ENCODE assay signal across 10 cellular contexts in genomic region chr3:53194218-53195065, GRCh38. TPM values are rescaled to one million over a fixed set of nuclear protein-coding genes. Genes with fewer than 3 reads are reported as not detected.
A peak's percentile ranks its signal among the peaks of the same experiment; 100 is the strongest.
DNase-seq lines count a peak whose midpoint lies in the region; ATAC-seq and TF ChIP-seq lines count a peak whose summit lies in the region.
"Had no signal": no experiment of that assay in that cellular context is flagged by ENCODE, and none has a peak within 500 bp of the region (broad histone marks: within the 10 kb centered on the region; RNA-seq: fewer than 3 reads in every experiment).

No MANE protein-coding gene starts in this region.

- POLR2A ChIA-PET in MCF 10A (lab: Yijun Ruan, JAX) = interaction anchor here (1.2 to 2.5 kb wide), 3 partner anchors 13 to 80 kb away, joined by 3 to 12 read pairs (median 3); no protein-coding TSS in a partner anchor

- H3K4me1 ChIP-seq in breast epithelium (peaks cover 0 to 5% of the 10 kb centered on the region in 2 donors), body of pancreas (peaks cover 14% of the 10 kb centered on the region)
- peaks cover 3% of the 10 kb centered on the region for H3K4me1 ChIP-seq in effector memory CD4-positive, alpha-beta T cell (ENCODE audit: control insufficient read depth, insufficient read depth, low read length, poor library complexity, severe bottlenecking)

- peak; percentile 31 for ATAC-seq in body of pancreas
- ATAC-seq in GM19324 (IDR thresholded peaks at IDR 0.05; ENCODE audit: low FRiP score, unreplicated experiment) = no peak

- TF ChIP-seq CTCF in MCF 10A (IDR thresholded peaks at IDR 0.05; ENCODE audit: unreplicated experiment) (no peak), breast epithelium (IDR thresholded peaks at IDR 0.05) (no peak), body of pancreas (IDR thresholded peaks at IDR 0.05) (no peak)

- no peak overlapping the region for H3K4me3 Mint-ChIP-seq in MCF 10A (ENCODE audit: unreplicated experiment)
- H3K4me3 Mint-ChIP-seq: activated naive CD8-positive, alpha-beta T cell treated with anti-CD3 and anti-CD28 coated beads, Interleukin-2, amount 10 ng/mL, durations not matched to agents 7 days and 5 days; mesothelial cell of epicardium had no signal

- H3K4me1 Mint-ChIP-seq in MCF 10A (ENCODE audit: insufficient read depth, unreplicated experiment) = no peaks in the 10 kb centered on the region

- H3K36me3 ChIP-seq in breast epithelium = no peaks in the 10 kb centered on the region
- H3K36me3 ChIP-seq in body of pancreas (replicated peaks in 1 of 2; ENCODE audit: insufficient read depth in 1 of 2, low read depth in 2 of 2) = peaks cover 5 to 9% of the 10 kb centered on the region in 2 donors
- H3K36me3 ChIP-seq in effector memory CD4-positive, alpha-beta T cell (ENCODE audit: control insufficient read depth, insufficient read depth, low read length) = peaks cover 17% of the 10 kb centered on the region

- H3K27ac ChIP-seq in breast epithelium (peak overlapping the region in 1 of 2 donors; percentile 52), body of pancreas (no peak overlapping the region)
- no peak overlapping the region for H3K27ac ChIP-seq in effector memory CD4-positive, alpha-beta T cell (ENCODE audit: insufficient read depth, low read length, poor library complexity, severe bottlenecking)

- DNase-seq in MCF 10A (ENCODE audit: unreplicated experiment) (peak; percentile 6), breast epithelium (ENCODE audit: low spot score in 2 of 2) (no peak), body of pancreas (peak in 3 of 4 donors; percentile 46 to 60 (median 50)), kidney glomerular epithelial cell (lab: John Stamatoyannopoulos, UW) (peak; percentile 64), DMS153 treated with DMSO at 0.1 percent for 48 hours (lab: John Stamatoyannopoulos, UW; ENCODE audit: unreplicated experiment) (no peak), GF-D8 (lab: John Stamatoyannopoulos, UW) (no peak)
- no peak for DNase-seq in effector memory CD4-positive, alpha-beta T cell
- DNase-seq: activated naive CD8-positive, alpha-beta T cell treated with anti-CD3 and anti-CD28 coated beads, Interleukin-2, amount 10 ng/mL, durations not matched to agents 7 days and 5 days had no signal

- no peaks in the 10 kb centered on the region for H3K9me3 Mint-ChIP-seq in MCF 10A (ENCODE audit: unreplicated experiment)
- H3K9me3 Mint-ChIP-seq: activated naive CD8-positive, alpha-beta T cell treated with anti-CD3 and anti-CD28 coated beads, Interleukin-2, amount 10 ng/mL, durations not matched to agents 7 days and 5 days; mesothelial cell of epicardium had no signal

- intact Hi-C loops in MCF 10A (cut with micrococcal nuclease) (no loop called here), breast epithelium (cut with DNase I; ENCODE audit: low total_unique reads) (loop anchor here (5.0 kb wide), 1 partner anchor 82 kb away; no protein-coding TSS in a partner anchor), body of pancreas (cut with DNase I) (loop anchor here (5.0 kb wide), 1 partner anchor 82 kb away; no protein-coding TSS in a partner anchor)

- WGBS in body of pancreas, 2 donors = 67 to 80% methylated on average over 11 to 14 of the region's 14 CpGs

- no TSS peak for BruUV-seq in MCF 10A (replicated peaks; lab: Mats Ljungman, UMichigan)

- no peaks in the 10 kb centered on the region for H3K27me3 Mint-ChIP-seq in MCF 10A (ENCODE audit: insufficient read depth, unreplicated experiment)
- H3K27me3 Mint-ChIP-seq: activated naive CD8-positive, alpha-beta T cell treated with anti-CD3 and anti-CD28 coated beads, Interleukin-2, amount 10 ng/mL, durations not matched to agents 7 days and 5 days had no signal

- H3K9me3 ChIP-seq in breast epithelium (no peaks in the 10 kb centered on the region), body of pancreas (no peaks in the 10 kb centered on the region)
- no peaks in the 10 kb centered on the region for H3K9me3 ChIP-seq in effector memory CD4-positive, alpha-beta T cell (ENCODE audit: control insufficient read depth, low read length)

- no peak overlapping the region for H3K27ac Mint-ChIP-seq in MCF 10A (ENCODE audit: low read depth, unreplicated experiment)

- CTCF ChIA-PET in MCF 10A (lab: Yijun Ruan, JAX) = interaction anchor here (0.5 to 12.5 kb wide), 14 partner anchors 18 to 1720 kb away, joined by 3 to 220 read pairs (median 4); partner anchors contain the start of gene RFT1

- TF ChIP-seq POLR2A in breast epithelium (IDR thresholded peaks at IDR 0.05) (no peak), body of pancreas (IDR thresholded peaks at IDR 0.05) (no peak)

- H3K4me3 ChIP-seq in breast epithelium (no peak overlapping the region), body of pancreas (no peak overlapping the region)
- H3K4me3 ChIP-seq in effector memory CD4-positive, alpha-beta T cell (ENCODE audit: insufficient read depth, low read depth, low read length, poor library complexity, severe bottlenecking) = no peak overlapping the region

- H3K27me3 ChIP-seq in breast epithelium (no peaks in the 10 kb centered on the region), body of pancreas (no peaks in the 10 kb centered on the region)
- no peaks in the 10 kb centered on the region for H3K27me3 ChIP-seq in effector memory CD4-positive, alpha-beta T cell (replicated peaks; ENCODE audit: control insufficient read depth, insufficient read depth, low read length, poor library complexity, severe bottlenecking)

- no peaks in the 10 kb centered on the region for H3K36me3 Mint-ChIP-seq in MCF 10A (ENCODE audit: insufficient read depth, unreplicated experiment)

RNA-seq across cellular contexts. Expression of gene PRKCD, which starts 33.4 kb away (rescaled TPM):
- total RNA-seq in MCF 10A (2022) = 9.6 and 9.8 TPM in 2 replicates
- 10 to 100 TPM; 14.0 to 36.8 (median 15.1) TPM for total RNA-seq in breast epithelium
- 10 to 100 TPM; 15.5 to 16.9 TPM for total RNA-seq in body of pancreas

Comparison
In these comparisons a context has a peak if more than half of its experiments do, and no peak if none do; other contexts are left out.
1. DNase-seq: peak in MCF 10A (single experiment), body of pancreas (3 of 4) and kidney glomerular epithelial cell (single experiment); none in breast epithelium (0 of 2), effector memory CD4-positive, alpha-beta T cell (0 of 3), DMS153 treated with DMSO at 0.1 percent for 48 hours (single experiment) and GF-D8 (single experiment).